ENCODE assay signal across 9 cellular contexts in genomic region chr2:10626837-10627236, GRCh38.
"Had no signal": no experiment of that assay in that cellular context is flagged by ENCODE, and none has a peak within 500 bp of the region (broad histone marks: within the 10 kb centered on the region; RNA-seq: fewer than 3 reads in every experiment).

No MANE protein-coding gene starts in this region.

- DNase-seq: GM23248, GOT3, H7, HFFc6, IMR-90, KG1 had no signal

- H3K9me3 Mint-ChIP-seq: HFFc6 had no signal

- ATAC-seq: HCT116, K562 had no signal

- H3K27ac Mint-ChIP-seq: HFFc6 had no signal

- H3K4me3 Mint-ChIP-seq: HFFc6 had no signal

- FAIRE-seq: HTR-8/SVneo, K562 had no signal
